In genomic region chr17:73480740-73481139, GRCh38 we compare ENCODE assay signal across 15 cellular contexts.
DNase-seq lines count a peak whose midpoint lies in the region; ATAC-seq and TF ChIP-seq lines count a peak whose summit lies in the region.
"Had no signal": no experiment of that assay in that cellular context is flagged by ENCODE, and none has a peak within 500 bp of the region (broad histone marks: within the 10 kb centered on the region; RNA-seq: fewer than 3 reads in every experiment).

No MANE protein-coding gene starts in this region.

- ATAC-seq in Panc1 = peak; percentile 36
- peak; percentile 80 to 93 (median 88) for ATAC-seq in heart right ventricle
- ATAC-seq in stimulated activated memory B cell treated with anti-CD40 and anti-IgM and Interleukin-4, amounts not matched to agents 10 μg/mL and 1 μg/mL and 100 μg/mL, for 72 hours = peak; percentile 31
- ATAC-seq in HG03159 (IDR thresholded peaks at IDR 0.05; ENCODE audit: unreplicated experiment) = no peak
- ATAC-seq in GM18505 (IDR thresholded peaks at IDR 0.05; ENCODE audit: unreplicated experiment) = no peak
- ATAC-seq: activated CD4-positive, CD25-positive, alpha-beta regulatory T cell treated with anti-CD3 and anti-CD28 coated beads, Interleukin-2, amount 50 U/mL, for 24 hours; activated naive CD4-positive, alpha-beta T cell treated with anti-CD3 and anti-CD28 coated beads, Interleukin-2, amount 50 U/mL, for 72 hours; CD8-positive, alpha-beta T cell; T-cell had no signal

- in situ Hi-C loops in Panc1 (cut with HindIII; ENCODE audit: low pct_unique_long_range_greater_than_20kb, low sequenced_read_pairs) = no loop called here

- H3K4me1 ChIP-seq in Panc1 (ENCODE audit: control insufficient read depth, insufficient read depth, low read length) = no peaks in the 10 kb centered on the region
- peaks cover 0 to 37% (median 7%) of the 10 kb centered on the region in 9 donors for H3K4me1 ChIP-seq in heart right ventricle
- H3K4me1 ChIP-seq: prostate gland, transverse colon had no signal

- no peak for TF ChIP-seq POLR2A in GM18505 (IDR thresholded peaks at IDR 0.05; ENCODE audit: borderline replicate concordance, extremely low read depth, insufficient read depth, insufficient read length)

- POLR2A ChIA-PET in Panc1 (lab: Charles Lee) = no interaction called here

- H3K36me3 ChIP-seq in Panc1 (ENCODE audit: control insufficient read depth, insufficient read depth, low read length) (no peaks in the 10 kb centered on the region), heart right ventricle (no peaks in the 10 kb centered on the region)
- H3K36me3 ChIP-seq: prostate gland, transverse colon had no signal

- peak overlapping the region; percentile 52 for H3K27ac Mint-ChIP-seq in stimulated activated memory B cell treated with anti-CD40 and anti-IgM and Interleukin-4, amounts not matched to agents 10 μg/mL and 1 μg/mL and 100 μg/mL, for 72 hours
- H3K27ac Mint-ChIP-seq: CD8-positive, alpha-beta T cell; T-cell had no signal

- H3K4me3 ChIP-seq in Panc1 (ENCODE audit: low read depth in 2 of 2, low read length in 2 of 2) (no peak overlapping the region), heart right ventricle (no peak overlapping the region)
- H3K4me3 ChIP-seq: prostate gland, transverse colon had no signal

- H3K27ac ChIP-seq in Panc1 (ENCODE audit: low read length) (no peak overlapping the region), heart right ventricle (peak overlapping the region in 5 of 10 donors; percentile 22 to 77 (median 29))
- H3K27ac ChIP-seq: 22Rv1, prostate gland, transverse colon had no signal

- H3K36me3 Mint-ChIP-seq in stimulated activated memory B cell treated with anti-CD40 and anti-IgM and Interleukin-4, amounts not matched to agents 10 μg/mL and 1 μg/mL and 100 μg/mL, for 72 hours = peaks cover 11% of the 10 kb centered on the region

- DNase-seq in DMS 273 (lab: John Stamatoyannopoulos, UW; ENCODE audit: unreplicated experiment) (peak; percentile 30), DMS 273 treated with DMSO at 0.1 percent for 48 hours (lab: John Stamatoyannopoulos, UW) (no peak), Panc1 (ENCODE audit: low read depth, low spot score) (no peak), heart right ventricle (peak; percentile 48 to 55), SHP77 (lab: John Stamatoyannopoulos, UW) (no peak)
- DNase-seq: CD8-positive, alpha-beta T cell; T-cell; transverse colon had no signal

- H3K9me3 ChIP-seq in Panc1 (ENCODE audit: control insufficient read depth, insufficient read depth, low read depth, low read length) (no peaks in the 10 kb centered on the region), heart right ventricle (peaks cover 0 to 11% (median 0%) of the 10 kb centered on the region in 11 donors)
- H3K9me3 ChIP-seq: prostate gland, transverse colon had no signal

- CTCF ChIA-PET in Panc1 (lab: Charles Lee) = no interaction called here

- H3K27me3 ChIP-seq in Panc1 (ENCODE audit: control insufficient read depth, insufficient read depth, low read length) = no peaks in the 10 kb centered on the region
- H3K27me3 ChIP-seq in heart right ventricle = peaks cover 0 to 5% (median 0%) of the 10 kb centered on the region in 7 donors
- H3K27me3 ChIP-seq: transverse colon had no signal

- peaks cover 7% of the 10 kb centered on the region for H3K9me3 Mint-ChIP-seq in stimulated activated memory B cell treated with anti-CD40 and anti-IgM and Interleukin-4, amounts not matched to agents 10 μg/mL and 1 μg/mL and 100 μg/mL, for 72 hours

- H3K4me1 Mint-ChIP-seq in stimulated activated memory B cell treated with anti-CD40 and anti-IgM and Interleukin-4, amounts not matched to agents 10 μg/mL and 1 μg/mL and 100 μg/mL, for 72 hours = peaks cover 33% of the 10 kb centered on the region
- H3K4me1 Mint-ChIP-seq: T-cell had no signal

- no peak for TF ChIP-seq CTCF in Panc1 (IDR thresholded peaks at IDR 0.05)
- no peak for TF ChIP-seq CTCF in heart right ventricle (IDR thresholded peaks at IDR 0.05)

- no peak overlapping the region for H3K4me3 Mint-ChIP-seq in stimulated activated memory B cell treated with anti-CD40 and anti-IgM and Interleukin-4, amounts not matched to agents 10 μg/mL and 1 μg/mL and 100 μg/mL, for 72 hours
- H3K4me3 Mint-ChIP-seq: CD8-positive, alpha-beta T cell; T-cell had no signal

- WGBS in heart right ventricle, 2 donors = 30 to 44% methylated on average over 4 of the region's 4 CpGs

- BruUV-seq in Panc1 (replicated peaks; lab: Mats Ljungman, UMichigan) = no TSS peak

- no peaks in the 10 kb centered on the region for H3K27me3 Mint-ChIP-seq in stimulated activated memory B cell treated with anti-CD40 and anti-IgM and Interleukin-4, amounts not matched to agents 10 μg/mL and 1 μg/mL and 100 μg/mL, for 72 hours
- H3K27me3 Mint-ChIP-seq: T-cell had no signal

- intact Hi-C loops in Panc1 (cut with micrococcal nuclease; ENCODE audit: unreplicated experiment) = no loop called here
- intact Hi-C loops in heart right ventricle (cut with DNase I) = loop anchor here in 2 of 10 donors (5.0 to 10.0 kb wide), 2 partner anchors 54 to 722 kb away; partner anchors contain the start of gene RPL38 (in 1 of the 2)

Comparison
In these comparisons a context has a peak if more than half of its experiments do, and no peak if none do; other contexts are left out.
1. DNase-seq: peak in DMS 273 (single experiment) and heart right ventricle (2 of 2); none in DMS 273 treated with DMSO at 0.1 percent for 48 hours (single experiment), Panc1 (single experiment) and SHP77 (0 of 2).
2. ATAC-seq: peak in Panc1 (single experiment), heart right ventricle (8 of 8) and stimulated activated memory B cell treated with anti-CD40 and anti-IgM and Interleukin-4, amounts not matched to agents 10 μg/mL and 1 μg/mL and 100 μg/mL, for 72 hours (single experiment); none in HG03159 (single experiment) and GM18505 (single experiment).